ENCODE assay signal across 3 cellular contexts in the genomic region with DNA sequence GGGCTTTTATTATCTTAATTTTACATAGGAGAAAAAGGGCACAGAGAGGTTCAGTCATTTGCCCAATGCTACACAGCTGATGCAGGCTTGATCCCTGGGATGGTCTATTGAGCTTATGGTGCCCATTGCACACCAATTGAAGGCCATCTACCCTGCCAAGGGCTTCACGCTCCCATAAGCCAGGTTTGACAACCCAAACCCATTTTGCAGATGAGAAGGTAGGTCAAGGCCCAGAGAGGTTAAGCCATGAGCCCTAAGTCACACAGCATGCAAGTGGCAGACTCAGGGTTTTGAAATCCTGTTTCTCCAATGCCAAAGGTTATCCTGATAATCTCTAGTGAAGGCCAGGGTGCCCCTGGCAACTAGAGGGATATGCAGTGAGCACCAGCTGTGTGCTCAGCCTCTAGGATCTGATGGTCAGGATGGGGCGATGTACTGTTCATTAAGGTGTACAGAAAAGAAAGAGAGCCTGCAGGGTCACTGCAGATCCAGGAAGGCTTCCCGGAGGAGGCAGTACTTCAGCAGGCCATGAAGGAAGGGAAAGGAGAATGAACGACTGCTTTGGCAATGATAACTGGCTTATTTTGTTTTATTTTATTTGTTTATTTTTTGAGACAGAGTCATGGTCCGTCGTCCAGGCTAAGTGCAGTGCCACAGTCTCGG.
TF ChIP-seq lines count a peak whose summit lies in the region.

No MANE protein-coding gene starts in this region.

TF ChIP-seq in A549, 52 proteins besides CTCF, POLR2A, EP300 and RAD21:
- TF ChIP-seq ZSCAN20 (CRISPR knock-in tag; IDR thresholded peaks at IDR 0.05) (no peak), KDM1A (IDR thresholded peaks at IDR 0.05; ENCODE audit: low read depth) (0 out of 2 replicates have a peak, but pooled peaks have one; percentile 9), RFX5 (IDR thresholded peaks at IDR 0.05) (no peak), CBX2 (IDR thresholded peaks at IDR 0.05; ENCODE audit: borderline replicate concordance, low read depth) (no peak), EHMT2 (IDR thresholded peaks at IDR 0.05; ENCODE audit: low read depth) (no peak), ZFP36 (IDR thresholded peaks at IDR 0.05; ENCODE audit: borderline replicate concordance, partially characterized antibody) (peak; percentile 64), SREBF2 (IDR thresholded peaks at IDR 0.05) (no peak), PHF8 (IDR thresholded peaks at IDR 0.05; ENCODE audit: borderline replicate concordance, low read depth) (no peak), MAZ (IDR thresholded peaks at IDR 0.05; ENCODE audit: borderline replicate concordance, low read depth, low read length) (no peak), CHD2 (IDR thresholded peaks at IDR 0.05; ENCODE audit: low read length, partially characterized antibody) (no peak)
TF ChIP-seq in A549: peak in this region for 2.

TF ChIP-seq in HEK293, 187 proteins besides CTCF, POLR2A, EP300 and RAD21:
- TF ChIP-seq ZNF768 (tag by site-specific recombination; IDR thresholded peaks at IDR 0.05) (peak; percentile 95; the same call in 1 of the 2 replicates), ZNF23 (tag by site-specific recombination; IDR thresholded peaks at IDR 0.05; ENCODE audit: borderline replicate concordance) (no peak)

TF ChIP-seq in K562, 482 proteins besides CTCF, POLR2A, EP300 and RAD21:
- TF ChIP-seq CBFA2T2 (conservative IDR thresholded peaks at IDR 0.05) (no peak), CBX1 (IDR thresholded peaks at IDR 0.05; ENCODE audit: low read depth) (peak; percentile 66; the same call in 1 of the 2 replicates), CREBBP (IDR thresholded peaks at IDR 0.05; ENCODE audit: low read depth, low read length) (no peak), ZC3H11A (IDR thresholded peaks at IDR 0.05; ENCODE audit: low read depth, low read length) (no peak), NELFE (IDR thresholded peaks at IDR 0.05; ENCODE audit: insufficient read depth, insufficient read length) (no peak), NCOA4 (IDR thresholded peaks at IDR 0.05; ENCODE audit: partially characterized antibody) (no peak), ZNF134 (CRISPR knock-in tag; conservative IDR thresholded peaks at IDR 0.05) (no peak), ZNF75A (CRISPR knock-in tag; IDR thresholded peaks at IDR 0.05) (no peak), PHF20 (IDR thresholded peaks at IDR 0.05; ENCODE audit: partially characterized antibody) (peak; percentile 31), BRD9 (IDR thresholded peaks at IDR 0.05; ENCODE audit: low read depth, partially characterized antibody) (peak; percentile 100), KDM1A (IDR thresholded peaks at IDR 0.05) (peak; percentile 84 to 91), ZNF212 (CRISPR knock-in tag; IDR thresholded peaks at IDR 0.05) (no peak), RCOR1 (IDR thresholded peaks at IDR 0.05; ENCODE audit: borderline replicate concordance in 1 of 2, low read depth in 2 of 2, low read length in 2 of 2) (peak in 1 of 2 experiments; percentile 36; a peak in 1 of 4 replicates), SMARCA5 (IDR thresholded peaks at IDR 0.05) (peak; percentile 98), HSF4 (CRISPR knock-in tag; IDR thresholded peaks at IDR 0.05; ENCODE audit: borderline replicate concordance) (no peak), PCBP2 (IDR thresholded peaks at IDR 0.05; ENCODE audit: low read depth, low read length, poor library complexity, severe bottlenecking) (no peak), SRSF3 (IDR thresholded peaks at IDR 0.05; ENCODE audit: insufficient read depth, low read length) (no peak), POLR3G (IDR thresholded peaks at IDR 0.05; ENCODE audit: extremely low read depth, insufficient read length, insufficient replicate concordance) (no peak), HDAC8 (tag; IDR thresholded peaks at IDR 0.05) (no peak), MTA1 (IDR thresholded peaks at IDR 0.05; ENCODE audit: borderline replicate concordance) (no peak), ZFP36 (IDR thresholded peaks at IDR 0.05; ENCODE audit: low read depth, low read length, partially characterized antibody) (peak; percentile 90), BCOR (IDR thresholded peaks at IDR 0.05) (peak; percentile 97), CHD4 (IDR thresholded peaks at IDR 0.05; ENCODE audit: insufficient read depth, insufficient replicate concordance, low read depth, low read length, poor library complexity, severe bottlenecking) (peak; percentile 89), DPF2 (IDR thresholded peaks at IDR 0.05) (no peak), RBM25 (IDR thresholded peaks at IDR 0.05; ENCODE audit: low read depth, low read length, severe bottlenecking) (peak; percentile 95), CBX3 (IDR thresholded peaks at IDR 0.05; ENCODE audit: borderline replicate concordance in 1 of 2, low read length in 2 of 2) (0 out of 3 replicates have a peak, but pooled peaks of 1 of the 2 experiments have one; percentile 47), ADNP (tag; IDR thresholded peaks at IDR 0.05) (peak; percentile 78), HDAC2 (IDR thresholded peaks at IDR 0.05) (peak; percentile 74; the same call in 1 of the 2 replicates), TAL1 (IDR thresholded peaks at IDR 0.05) (no peak), NONO (IDR thresholded peaks at IDR 0.05; ENCODE audit: low read depth in 2 of 2, low read length in 1 of 2) (no peak), DACH1 (IDR thresholded peaks at IDR 0.05; ENCODE audit: partially characterized antibody) (peak; percentile 24)
- TF ChIP-seq, protein P1, sequence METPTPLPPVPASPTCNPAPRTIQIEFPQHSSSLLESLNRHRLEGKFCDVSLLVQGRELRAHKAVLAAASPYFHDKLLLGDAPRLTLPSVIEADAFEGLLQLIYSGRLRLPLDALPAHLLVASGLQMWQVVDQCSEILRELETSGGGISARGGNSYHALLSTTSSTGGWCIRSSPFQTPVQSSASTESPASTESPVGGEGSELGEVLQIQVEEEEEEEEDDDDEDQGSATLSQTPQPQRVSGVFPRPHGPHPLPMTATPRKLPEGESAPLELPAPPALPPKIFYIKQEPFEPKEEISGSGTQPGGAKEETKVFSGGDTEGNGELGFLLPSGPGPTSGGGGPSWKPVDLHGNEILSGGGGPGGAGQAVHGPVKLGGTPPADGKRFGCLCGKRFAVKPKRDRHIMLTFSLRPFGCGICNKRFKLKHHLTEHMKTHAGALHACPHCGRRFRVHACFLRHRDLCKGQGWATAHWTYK (CRISPR knock-in tag; IDR thresholded peaks at IDR 0.05), result no peak
- TF ChIP-seq, protein P2, sequence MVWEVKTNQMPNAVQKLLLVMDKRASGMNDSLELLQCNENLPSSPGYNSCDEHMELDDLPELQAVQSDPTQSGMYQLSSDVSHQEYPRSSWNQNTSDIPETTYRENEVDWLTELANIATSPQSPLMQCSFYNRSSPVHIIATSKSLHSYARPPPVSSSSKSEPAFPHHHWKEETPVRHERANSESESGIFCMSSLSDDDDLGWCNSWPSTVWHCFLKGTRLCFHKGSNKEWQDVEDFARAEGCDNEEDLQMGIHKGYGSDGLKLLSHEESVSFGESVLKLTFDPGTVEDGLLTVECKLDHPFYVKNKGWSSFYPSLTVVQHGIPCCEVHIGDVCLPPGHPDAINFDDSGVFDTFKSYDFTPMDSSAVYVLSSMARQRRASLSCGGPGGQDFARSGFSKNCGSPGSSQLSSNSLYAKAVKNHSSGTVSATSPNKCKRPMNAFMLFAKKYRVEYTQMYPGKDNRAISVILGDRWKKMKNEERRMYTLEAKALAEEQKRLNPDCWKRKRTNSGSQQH (CRISPR knock-in tag; IDR thresholded peaks at IDR 0.05), result no peak
- TF ChIP-seq, protein P3, sequence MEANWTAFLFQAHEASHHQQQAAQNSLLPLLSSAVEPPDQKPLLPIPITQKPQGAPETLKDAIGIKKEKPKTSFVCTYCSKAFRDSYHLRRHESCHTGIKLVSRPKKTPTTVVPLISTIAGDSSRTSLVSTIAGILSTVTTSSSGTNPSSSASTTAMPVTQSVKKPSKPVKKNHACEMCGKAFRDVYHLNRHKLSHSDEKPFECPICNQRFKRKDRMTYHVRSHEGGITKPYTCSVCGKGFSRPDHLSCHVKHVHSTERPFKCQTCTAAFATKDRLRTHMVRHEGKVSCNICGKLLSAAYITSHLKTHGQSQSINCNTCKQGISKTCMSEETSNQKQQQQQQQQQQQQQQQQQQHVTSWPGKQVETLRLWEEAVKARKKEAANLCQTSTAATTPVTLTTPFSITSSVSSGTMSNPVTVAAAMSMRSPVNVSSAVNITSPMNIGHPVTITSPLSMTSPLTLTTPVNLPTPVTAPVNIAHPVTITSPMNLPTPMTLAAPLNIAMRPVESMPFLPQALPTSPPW (CRISPR knock-in tag; IDR thresholded peaks at IDR 0.05), result no peak
- TF ChIP-seq, protein P4, sequence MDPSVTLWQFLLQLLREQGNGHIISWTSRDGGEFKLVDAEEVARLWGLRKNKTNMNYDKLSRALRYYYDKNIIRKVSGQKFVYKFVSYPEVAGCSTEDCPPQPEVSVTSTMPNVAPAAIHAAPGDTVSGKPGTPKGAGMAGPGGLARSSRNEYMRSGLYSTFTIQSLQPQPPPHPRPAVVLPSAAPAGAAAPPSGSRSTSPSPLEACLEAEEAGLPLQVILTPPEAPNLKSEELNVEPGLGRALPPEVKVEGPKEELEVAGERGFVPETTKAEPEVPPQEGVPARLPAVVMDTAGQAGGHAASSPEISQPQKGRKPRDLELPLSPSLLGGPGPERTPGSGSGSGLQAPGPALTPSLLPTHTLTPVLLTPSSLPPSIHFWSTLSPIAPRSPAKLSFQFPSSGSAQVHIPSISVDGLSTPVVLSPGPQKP (CRISPR knock-in tag; IDR thresholded peaks at IDR 0.05), result no peak
- TF ChIP-seq, protein P5, sequence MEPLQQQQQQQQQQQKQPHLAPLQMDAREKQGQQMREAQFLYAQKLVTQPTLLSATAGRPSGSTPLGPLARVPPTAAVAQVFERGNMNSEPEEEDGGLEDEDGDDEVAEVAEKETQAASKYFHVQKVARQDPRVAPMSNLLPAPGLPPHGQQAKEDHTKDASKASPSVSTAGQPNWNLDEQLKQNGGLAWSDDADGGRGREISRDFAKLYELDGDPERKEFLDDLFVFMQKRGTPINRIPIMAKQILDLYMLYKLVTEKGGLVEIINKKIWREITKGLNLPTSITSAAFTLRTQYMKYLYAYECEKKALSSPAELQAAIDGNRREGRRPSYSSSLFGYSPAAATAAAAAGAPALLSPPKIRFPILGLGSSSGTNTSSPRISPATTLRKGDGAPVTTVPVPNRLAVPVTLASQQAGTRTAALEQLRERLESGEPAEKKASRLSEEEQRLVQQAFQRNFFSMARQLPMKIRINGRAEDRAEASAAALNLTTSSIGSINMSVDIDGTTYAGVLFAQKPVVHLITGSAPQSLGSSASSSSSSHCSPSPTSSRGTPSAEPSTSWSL (CRISPR knock-in tag; IDR thresholded peaks at IDR 0.05; ENCODE audit: borderline replicate concordance), result no peak
- TF ChIP-seq, protein P6, sequence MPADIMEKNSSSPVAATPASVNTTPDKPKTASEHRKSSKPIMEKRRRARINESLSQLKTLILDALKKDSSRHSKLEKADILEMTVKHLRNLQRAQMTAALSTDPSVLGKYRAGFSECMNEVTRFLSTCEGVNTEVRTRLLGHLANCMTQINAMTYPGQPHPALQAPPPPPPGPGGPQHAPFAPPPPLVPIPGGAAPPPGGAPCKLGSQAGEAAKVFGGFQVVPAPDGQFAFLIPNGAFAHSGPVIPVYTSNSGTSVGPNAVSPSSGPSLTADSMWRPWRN (IDR thresholded peaks at IDR 0.05; ENCODE audit: low read depth), result no peak
- TF ChIP-seq, protein P7, sequence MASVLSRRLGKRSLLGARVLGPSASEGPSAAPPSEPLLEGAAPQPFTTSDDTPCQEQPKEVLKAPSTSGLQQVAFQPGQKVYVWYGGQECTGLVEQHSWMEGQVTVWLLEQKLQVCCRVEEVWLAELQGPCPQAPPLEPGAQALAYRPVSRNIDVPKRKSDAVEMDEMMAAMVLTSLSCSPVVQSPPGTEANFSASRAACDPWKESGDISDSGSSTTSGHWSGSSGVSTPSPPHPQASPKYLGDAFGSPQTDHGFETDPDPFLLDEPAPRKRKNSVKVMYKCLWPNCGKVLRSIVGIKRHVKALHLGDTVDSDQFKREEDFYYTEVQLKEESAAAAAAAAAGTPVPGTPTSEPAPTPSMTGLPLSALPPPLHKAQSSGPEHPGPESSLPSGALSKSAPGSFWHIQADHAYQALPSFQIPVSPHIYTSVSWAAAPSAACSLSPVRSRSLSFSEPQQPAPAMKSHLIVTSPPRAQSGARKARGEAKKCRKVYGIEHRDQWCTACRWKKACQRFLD (CRISPR knock-in tag; IDR thresholded peaks at IDR 0.05), result no peak
- TF ChIP-seq, protein P8, sequence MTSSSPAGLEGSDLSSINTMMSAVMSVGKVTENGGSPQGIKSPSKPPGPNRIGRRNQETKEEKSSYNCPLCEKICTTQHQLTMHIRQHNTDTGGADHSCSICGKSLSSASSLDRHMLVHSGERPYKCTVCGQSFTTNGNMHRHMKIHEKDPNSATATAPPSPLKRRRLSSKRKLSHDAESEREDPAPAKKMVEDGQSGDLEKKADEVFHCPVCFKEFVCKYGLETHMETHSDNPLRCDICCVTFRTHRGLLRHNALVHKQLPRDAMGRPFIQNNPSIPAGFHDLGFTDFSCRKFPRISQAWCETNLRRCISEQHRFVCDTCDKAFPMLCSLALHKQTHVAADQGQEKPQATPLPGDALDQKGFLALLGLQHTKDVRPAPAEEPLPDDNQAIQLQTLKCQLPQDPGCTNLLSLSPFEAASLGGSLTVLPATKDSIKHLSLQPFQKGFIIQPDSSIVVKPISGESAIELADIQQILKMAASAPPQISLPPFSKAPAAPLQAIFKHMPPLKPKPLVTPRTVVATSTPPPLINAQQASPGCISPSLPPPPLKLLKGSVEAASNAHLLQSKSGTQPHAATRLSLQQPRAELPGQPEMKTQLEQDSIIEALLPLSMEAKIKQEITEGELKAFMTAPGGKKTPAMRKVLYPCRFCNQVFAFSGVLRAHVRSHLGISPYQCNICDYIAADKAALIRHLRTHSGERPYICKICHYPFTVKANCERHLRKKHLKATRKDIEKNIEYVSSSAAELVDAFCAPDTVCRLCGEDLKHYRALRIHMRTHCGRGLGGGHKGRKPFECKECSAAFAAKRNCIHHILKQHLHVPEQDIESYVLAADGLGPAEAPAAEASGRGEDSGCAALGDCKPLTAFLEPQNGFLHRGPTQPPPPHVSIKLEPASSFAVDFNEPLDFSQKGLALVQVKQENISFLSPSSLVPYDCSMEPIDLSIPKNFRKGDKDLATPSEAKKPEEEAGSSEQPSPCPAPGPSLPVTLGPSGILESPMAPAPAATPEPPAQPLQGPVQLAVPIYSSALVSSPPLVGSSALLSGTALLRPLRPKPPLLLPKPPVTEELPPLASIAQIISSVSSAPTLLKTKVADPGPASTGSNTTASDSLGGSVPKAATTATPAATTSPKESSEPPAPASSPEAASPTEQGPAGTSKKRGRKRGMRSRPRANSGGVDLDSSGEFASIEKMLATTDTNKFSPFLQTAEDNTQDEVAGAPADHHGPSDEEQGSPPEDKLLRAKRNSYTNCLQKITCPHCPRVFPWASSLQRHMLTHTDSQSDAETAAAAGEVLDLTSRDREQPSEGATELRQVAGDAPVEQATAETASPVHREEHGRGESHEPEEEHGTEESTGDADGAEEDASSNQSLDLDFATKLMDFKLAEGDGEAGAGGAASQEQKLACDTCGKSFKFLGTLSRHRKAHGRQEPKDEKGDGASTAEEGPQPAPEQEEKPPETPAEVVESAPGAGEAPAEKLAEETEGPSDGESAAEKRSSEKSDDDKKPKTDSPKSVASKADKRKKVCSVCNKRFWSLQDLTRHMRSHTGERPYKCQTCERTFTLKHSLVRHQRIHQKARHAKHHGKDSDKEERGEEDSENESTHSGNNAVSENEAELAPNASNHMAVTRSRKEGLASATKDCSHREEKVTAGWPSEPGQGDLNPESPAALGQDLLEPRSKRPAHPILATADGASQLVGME (CRISPR knock-in tag; IDR thresholded peaks at IDR 0.05), result no peak
